ENCODE assay signal across 1 cellular context in the genomic region with DNA sequence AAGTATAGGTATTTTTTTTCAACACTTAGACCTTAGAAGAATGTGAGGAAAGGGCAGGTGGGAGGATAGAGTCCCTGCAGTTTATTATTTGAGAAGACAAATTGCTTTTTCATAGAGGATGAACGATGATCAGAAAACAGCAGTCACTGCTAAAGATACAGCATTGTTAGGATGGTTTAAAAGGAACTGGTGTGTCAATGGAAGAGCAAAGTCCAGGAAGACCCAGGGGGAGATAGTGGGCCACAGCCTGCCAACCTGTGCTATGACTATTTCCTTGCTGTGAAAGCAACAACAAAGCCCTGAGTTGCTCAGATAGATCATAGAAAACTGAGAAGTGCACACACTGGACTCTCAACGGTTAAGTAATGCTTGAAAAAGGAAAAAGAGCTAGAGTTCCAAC.
TF ChIP-seq lines count a peak whose summit lies in the region.

No MANE protein-coding gene starts in this region.

TF ChIP-seq in HepG2, 621 proteins besides CTCF, POLR2A, EP300 and RAD21 (continued from another document):
- TF ChIP-seq ARID5B (CRISPR knock-in tag; IDR thresholded peaks at IDR 0.05) (peak; percentile 37; the same call in 1 of the 2 replicates), ZNF652 (CRISPR knock-in tag; IDR thresholded peaks at IDR 0.05; ENCODE audit: borderline replicate concordance, low read depth) (peak; percentile 44; the same call in 1 of the 2 replicates), GATAD2A (CRISPR knock-in tag; IDR thresholded peaks at IDR 0.05) (0 out of 2 replicates have a peak, but pooled peaks have one; percentile 35), ZNF17 (CRISPR knock-in tag; IDR thresholded peaks at IDR 0.05) (no peak), ZBTB4 (CRISPR knock-in tag; IDR thresholded peaks at IDR 0.05; ENCODE audit: borderline replicate concordance) (no peak), HNF4A (CRISPR knock-in tag; IDR thresholded peaks at IDR 0.05) (peak; percentile 58)
